ENCODE assay signal across 28 cellular contexts in the genomic region with DNA sequence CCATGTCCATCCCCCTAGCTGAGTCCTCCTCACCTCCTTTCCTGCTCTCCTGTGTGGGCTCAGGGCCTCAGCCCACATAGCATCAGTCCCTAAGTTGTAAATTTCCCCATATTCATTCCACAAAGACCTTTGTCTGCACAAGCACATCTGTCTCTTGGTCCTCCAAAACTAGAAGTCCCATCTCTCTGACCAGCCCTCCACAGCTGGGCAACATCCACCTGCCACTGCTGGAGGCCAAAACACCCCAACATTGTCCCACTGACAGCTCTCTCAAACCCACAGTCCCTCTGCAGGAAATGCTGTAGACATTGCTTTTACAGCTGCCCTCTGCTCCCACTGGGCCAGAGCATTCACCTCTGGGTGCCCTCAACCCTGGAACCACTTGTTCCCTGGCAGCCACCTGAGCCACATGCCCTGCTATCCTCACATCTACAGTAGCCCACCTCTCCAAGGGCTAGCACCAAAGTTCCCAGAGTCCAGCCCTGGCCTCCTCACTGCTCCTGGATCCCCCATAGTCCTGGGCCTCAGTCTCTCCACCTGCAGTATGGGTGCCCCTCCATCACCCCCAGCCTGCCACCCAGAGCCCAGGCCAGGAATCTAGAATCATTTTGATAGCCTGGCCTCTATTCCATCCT.
"Had no signal": no experiment of that assay in that cellular context is flagged by ENCODE, and none has a peak within 500 bp of the region (broad histone marks: within the 10 kb centered on the region; RNA-seq: fewer than 3 reads in every experiment).

No MANE protein-coding gene starts in this region.

- H3K27me3 ChIP-seq: adrenal gland, body of pancreas, colonic mucosa had no signal

- H3K27ac ChIP-seq: adrenal gland, body of pancreas, colonic mucosa, epithelial cell of prostate had no signal

- ATAC-seq: activated CD4-positive, alpha-beta T cell treated with anti-CD3 and anti-CD28 coated beads for 36 hours; activated CD8-positive, alpha-beta memory T cell treated with anti-CD3 and anti-CD28 coated beads, Interleukin-2, amount 10 ng/mL, durations not matched to agents 7 days and 5 days; activated CD8-positive, alpha-beta T cell treated with anti-CD3 and anti-CD28 coated beads, Interleukin-2, amount 10 ng/mL, durations not matched to agents 7 days and 5 days; activated naive CD8-positive, alpha-beta T cell treated with anti-CD3 and anti-CD28 coated beads, Interleukin-2, amount 50 U/mL, for 24 hours; body of pancreas; effector memory CD8-positive, alpha-beta T cell; T-helper 17 cell had no signal

- H3K4me3 ChIP-seq: adrenal gland, body of pancreas, colonic mucosa had no signal

- DNase-seq: activated CD4-positive, alpha-beta memory T cell treated with anti-CD3 and anti-CD28 coated beads for 36 hours; activated CD4-positive, alpha-beta T cell treated with anti-CD3 and anti-CD28 coated beads for 36 hours; activated CD4-positive, alpha-beta T cell treated with anti-CD3 and anti-CD28 coated beads, Interleukin-2, amount 10 ng/mL, durations not matched to agents 24 days and 14 days; activated CD4-positive, CD25-positive, alpha-beta regulatory T cell; activated CD4-positive, CD25-positive, alpha-beta regulatory T cell treated with anti-CD3 and anti-CD28 coated beads, Interleukin-2, amount 50 U/mL, for 72 hours; activated CD8-positive, alpha-beta memory T cell treated with anti-CD3 and anti-CD28 coated beads, Interleukin-2, amount 10 ng/mL, durations not matched to agents 7 days and 5 days; activated CD8-positive, alpha-beta memory T cell treated with anti-CD3 and anti-CD28 coated beads, Interleukin-2, amount 50 U/mL, for 4 hours; activated CD8-positive, alpha-beta T cell treated with anti-CD3 and anti-CD28 coated beads, Interleukin-2, amount 10 ng/mL, durations not matched to agents 7 days and 5 days; activated effector memory CD4-positive, alpha-beta T cell treated with anti-CD3 and anti-CD28 coated beads, Interleukin-2, amount 50 U/mL, for 16 hours; activated naive CD4-positive, alpha-beta T cell treated with anti-CD3 and anti-CD28 coated beads for 36 hours; activated naive CD8-positive, alpha-beta T cell treated with anti-CD3 and anti-CD28 coated beads for 36 hours; activated naive CD8-positive, alpha-beta T cell treated with anti-CD3 and anti-CD28 coated beads, Interleukin-2, amount 50 U/mL, for 24 hours; activated T-cell treated with anti-CD3 and anti-CD28 coated beads, Interleukin-2, amount 50 U/mL, for 1 hour; activated T-cell treated with anti-CD3 and anti-CD28 coated beads, Interleukin-2, amount 50 U/mL, for 48 hours; adrenal gland; amygdala; aorta; body of pancreas; caudate nucleus; colonic mucosa; dermis blood vessel endothelial cell; effector CD4-positive, alpha-beta T cell; effector memory CD8-positive, alpha-beta T cell; foreskin fibroblast; head of caudate nucleus; T-helper 1 cell; T-helper 17 cell had no signal

- H3K36me3 ChIP-seq: adrenal gland, colonic mucosa had no signal

- H3K9me3 ChIP-seq: adrenal gland, body of pancreas, colonic mucosa had no signal

- H3K4me1 ChIP-seq: adrenal gland, body of pancreas, colonic mucosa had no signal
